Comparison of ENCODE assay signal across 9 cellular contexts in the genomic region with DNA sequence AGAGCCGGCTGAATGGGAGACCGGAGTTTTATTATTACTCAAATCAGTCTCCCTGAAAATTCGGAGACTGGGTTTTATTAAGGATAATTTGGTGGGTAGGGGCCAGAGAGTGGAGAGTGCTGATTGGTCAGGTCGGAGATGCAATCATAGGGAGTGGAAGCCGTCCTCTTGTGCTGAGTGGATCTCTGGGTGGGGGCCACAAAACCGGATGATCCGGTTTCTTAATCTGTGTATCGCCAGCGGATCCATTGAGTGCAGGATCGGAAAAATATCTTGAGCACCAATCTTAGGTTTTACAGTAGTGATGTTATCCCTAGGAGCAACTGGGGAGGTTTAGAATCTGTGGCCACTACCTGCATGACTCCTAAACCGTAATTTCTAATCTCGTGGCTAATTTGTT. TPM values are rescaled to one million over a fixed set of nuclear protein-coding genes. Genes with fewer than 3 reads are reported as not detected.
DNase-seq lines count a peak whose midpoint lies in the region; ATAC-seq, FAIRE-seq and TF ChIP-seq lines count a peak whose summit lies in the region.
"Had no signal": no experiment of that assay in that cellular context is flagged by ENCODE, and none has a peak within 500 bp of the region (broad histone marks: within the 10 kb centered on the region; RNA-seq: fewer than 3 reads in every experiment).

No MANE protein-coding gene starts in this region.

- no TSS peak for BruUV-seq in endothelial cell of umbilical vein (replicated peaks; lab: Mats Ljungman, UMichigan)

- H3K9ac ChIP-seq in OCI-LY1 (ENCODE audit: low read length) = no peak overlapping the region
- no peak overlapping the region for H3K9ac ChIP-seq in endothelial cell of umbilical vein (replicated peaks; ENCODE audit: extremely low read depth, insufficient read depth, low read length)

- no peaks in the 10 kb centered on the region for H3K9me2 ChIP-seq in OCI-LY1 (ENCODE audit: low read depth, low read length)

- no peaks in the 10 kb centered on the region for H3K27me3 ChIP-seq in OCI-LY1 (ENCODE audit: insufficient read depth, low read length)
- no peaks in the 10 kb centered on the region for H3K27me3 ChIP-seq in endothelial cell of umbilical vein (ENCODE audit: control insufficient read depth in 2 of 2, insufficient read depth in 2 of 2, low read length in 2 of 2)
- no peaks in the 10 kb centered on the region for H3K27me3 ChIP-seq in thoracic aorta (replicated peaks; ENCODE audit: insufficient read depth)

- no peak for FAIRE-seq in endothelial cell of umbilical vein (lab: Jason Lieb, UNC)
- FAIRE-seq in RCC 7860 (lab: Jason Lieb, UNC) = no peak

- DNase-seq in activated T-cell treated with anti-CD3 and anti-CD28 coated beads, Interleukin-2, amount 50 U/mL, for 24 hours = no peak
- DNase-seq in activated T-cell treated with anti-CD3 and anti-CD28 coated beads for 4 hours = no peak
- DNase-seq in endothelial cell of umbilical vein (ENCODE audit: low read depth, low spot score) = no peak
- no peak for DNase-seq in thoracic aorta (ENCODE audit: low spot score)
- DNase-seq in NCI-H187 (lab: John Stamatoyannopoulos, UW) = no peak
- no peak for DNase-seq in RCC 7860 (ENCODE audit: low spot score)
- no peak for DNase-seq in stimulated activated CD4-positive, alpha-beta T cell treated with anti-CD3 and anti-CD28 coated beads, Interleukin-12 subunit alpha, Interleukin-12 subunit beta, amount 100 ng/mL, for 4 hours
- DNase-seq: EL had no signal

- TF ChIP-seq CTCF in OCI-LY1 (IDR thresholded peaks at IDR 0.05; ENCODE audit: low read length) = no peak
- no peak for TF ChIP-seq CTCF in endothelial cell of umbilical vein (IDR thresholded peaks at IDR 0.05; ENCODE audit: extremely low read depth in 1 of 2, insufficient read depth in 1 of 2, low read depth in 1 of 2, low read length in 2 of 2)
- TF ChIP-seq CTCF in thoracic aorta (IDR thresholded peaks at IDR 0.05) = no peak

- H3K36me3 ChIP-seq in OCI-LY1 (ENCODE audit: insufficient read depth, low read length) (peaks cover 7% of the 10 kb centered on the region; the same call in 1 of the 2 replicates), endothelial cell of umbilical vein (ENCODE audit: control insufficient read depth in 2 of 2, extremely low read depth in 1 of 2, insufficient read depth in 2 of 2, low read length in 2 of 2) (no peaks in the 10 kb centered on the region), thoracic aorta (no peaks in the 10 kb centered on the region)

- POLR2A ChIA-PET in endothelial cell of umbilical vein (lab: Charles Lee) = no interaction called here

- H3K4me1 ChIP-seq in OCI-LY1 (ENCODE audit: insufficient read depth, low read length, severe bottlenecking) (peaks cover 16% of the 10 kb centered on the region), endothelial cell of umbilical vein (ENCODE audit: control insufficient read depth, extremely low read depth, insufficient read depth, low read length) (peaks cover 5% of the 10 kb centered on the region), thoracic aorta (ENCODE audit: control insufficient read depth in 1 of 2, low read depth in 2 of 2) (peaks cover 0 to 10% of the 10 kb centered on the region in 2 donors)

- H3K79me2 ChIP-seq in OCI-LY1 (ENCODE audit: insufficient read depth, low read length) (no peaks in the 10 kb centered on the region), endothelial cell of umbilical vein (ENCODE audit: control insufficient read depth, insufficient read depth, low read length) (no peaks in the 10 kb centered on the region)

- no peak for ATAC-seq in thoracic aorta (ENCODE audit: insufficient number of reproducible peaks, low FRiP score, low read depth)

- peaks cover 12% of the 10 kb centered on the region for H3K36me3 Mint-ChIP-seq in activated T-cell treated with anti-CD3 and anti-CD28 coated beads, Interleukin-2, amount 50 U/mL, for 24 hours (ENCODE audit: low read depth)

- H4K20me1 ChIP-seq in OCI-LY1 (ENCODE audit: insufficient read depth, low read length) (no peaks in the 10 kb centered on the region), endothelial cell of umbilical vein (replicated peaks; ENCODE audit: control insufficient read depth, extremely low read depth, insufficient read depth, low read length) (no peaks in the 10 kb centered on the region)

- peaks cover 14% of the 10 kb centered on the region for H3K4me1 Mint-ChIP-seq in activated T-cell treated with anti-CD3 and anti-CD28 coated beads, Interleukin-2, amount 50 U/mL, for 24 hours (ENCODE audit: low read depth)

- intact Hi-C loops in endothelial cell of umbilical vein (cut with micrococcal nuclease) = loop anchor here (2.0 kb wide), 1 partner anchor 29 kb away; a partner anchor contains a TSS

- peak overlapping the region; percentile 88 for H3K4me3 Mint-ChIP-seq in activated T-cell treated with anti-CD3 and anti-CD28 coated beads, Interleukin-2, amount 50 U/mL, for 24 hours

- peak overlapping the region; percentile 78 for H3K4me3 ChIP-seq in OCI-LY1 (ENCODE audit: low read depth, low read length, poor library complexity, severe bottlenecking)
- H3K4me3 ChIP-seq in endothelial cell of umbilical vein (replicated peaks in 1 of 3; ENCODE audit: insufficient read depth in 1 of 3, low read depth in 1 of 3, low read length in 3 of 3) = no peak overlapping the region
- H3K4me3 ChIP-seq in thoracic aorta = peak overlapping the region; percentile 90

- peak overlapping the region; percentile 95 for H3K27ac Mint-ChIP-seq in activated T-cell treated with anti-CD3 and anti-CD28 coated beads, Interleukin-2, amount 50 U/mL, for 24 hours

- CTCF ChIA-PET in endothelial cell of umbilical vein (lab: Charles Lee) = interaction anchor here (1.8 kb wide), 1 partner anchor 8 kb away, joined by 11 read pairs; no protein-coding TSS in a partner anchor

- H3K27ac ChIP-seq in OCI-LY1 (ENCODE audit: low read depth, low read length, poor library complexity, severe bottlenecking) (no peak overlapping the region), endothelial cell of umbilical vein (ENCODE audit: insufficient read depth, low read depth, low read length) (no peak overlapping the region), thoracic aorta (no peak overlapping the region)

- no peaks in the 10 kb centered on the region for H3K9me1 ChIP-seq in endothelial cell of umbilical vein (replicated peaks; ENCODE audit: control insufficient read depth, extremely low read depth, insufficient read depth, low read length)

- no peaks in the 10 kb centered on the region for H3K27me3 Mint-ChIP-seq in activated T-cell treated with anti-CD3 and anti-CD28 coated beads, Interleukin-2, amount 50 U/mL, for 24 hours

- dilution Hi-C loops in endothelial cell of umbilical vein (cut with MboI; ENCODE audit: extremely low pct_ligation_motif_present, low sequenced_read_pairs) = no loop called here

- H3K9me3 ChIP-seq in OCI-LY1 (ENCODE audit: low read length) (no peaks in the 10 kb centered on the region), endothelial cell of umbilical vein (replicated peaks; ENCODE audit: control insufficient read depth, insufficient read depth, low read length) (no peaks in the 10 kb centered on the region), thoracic aorta (no peaks in the 10 kb centered on the region)

- H3K9me3 Mint-ChIP-seq in activated T-cell treated with anti-CD3 and anti-CD28 coated beads, Interleukin-2, amount 50 U/mL, for 24 hours = no peaks in the 10 kb centered on the region

- TF ChIP-seq POLR2A in endothelial cell of umbilical vein (IDR thresholded peaks at IDR 0.05; ENCODE audit: low read depth, low read length) = no peak

- H3K4me2 ChIP-seq in OCI-LY1 (ENCODE audit: low read length) = peak overlapping the region; percentile 88
- H3K4me2 ChIP-seq in endothelial cell of umbilical vein (ENCODE audit: insufficient read depth, low read length) = no peak overlapping the region

- no peaks in the 10 kb centered on the region for H3F3A ChIP-seq in OCI-LY1 (ENCODE audit: insufficient read depth, low read length)

- no peak overlapping the region for H2AFZ ChIP-seq in OCI-LY1 (ENCODE audit: low read length)
- H2AFZ ChIP-seq in endothelial cell of umbilical vein (ENCODE audit: low read depth, low read length) = peak overlapping the region; percentile 55

TF ChIP-seq in endothelial cell of umbilical vein, 7 proteins besides CTCF, POLR2A, EP300 and RAD21 (continues in another document):
- TF ChIP-seq FOS (IDR thresholded peaks at IDR 0.05; ENCODE audit: borderline replicate concordance, insufficient read depth, low read length) = no peak
- TF ChIP-seq EZH2 (IDR thresholded peaks at IDR 0.05; ENCODE audit: borderline replicate concordance, low read depth, low read length, severe bottlenecking) = no peak

RNA-seq across cellular contexts. Expression of a gene that starts 0.9 kb away (rescaled TPM):
- total RNA-seq in endothelial cell of umbilical vein (51.2 and 51.3 TPM in 2 replicates), thoracic aorta (1 to 10 TPM; 4.3 to 6.5 TPM)
- 36.6 and 40.0 TPM in 2 replicates for polyA plus RNA-seq in endothelial cell of umbilical vein
- polyA plus RNA-seq in endothelial cell of umbilical vein (2011; cell fraction: cytosol; rRNA removed) = 53.2 and 53.9 TPM in 2 replicates
- 36.6 and 42.5 TPM in 2 replicates for polyA plus RNA-seq in endothelial cell of umbilical vein (2011; cell fraction: nucleus; rRNA removed)
- polyA plus RNA-seq in endothelial cell of umbilical vein (2012) = 43.8 and 46.6 TPM in 2 replicates
- 35.5 and 38.3 TPM in 2 replicates for polyA minus RNA-seq in endothelial cell of umbilical vein
- 10.8 TPM for polyA minus RNA-seq in endothelial cell of umbilical vein (2011; cell fraction: cytosol; rRNA and poly(A)+ RNA removed)
- polyA minus RNA-seq in endothelial cell of umbilical vein (2011; cell fraction: nucleus; rRNA and poly(A)+ RNA removed) = 9.3 and 12.0 TPM in 2 replicates

RNA-seq across cellular contexts. Expression of a gene that starts 21.6 kb away (rescaled TPM):
- total RNA-seq in endothelial cell of umbilical vein = 114 and 115 TPM in 2 replicates
- polyA plus RNA-seq in endothelial cell of umbilical vein = 27.8 and 33.8 TPM in 2 replicates
- 34.5 and 37.1 TPM in 2 replicates for polyA plus RNA-seq in endothelial cell of umbilical vein (2011; cell fraction: cytosol; rRNA removed)
- 30.8 and 43.2 TPM in 2 replicates for polyA plus RNA-seq in endothelial cell of umbilical vein (2011; cell fraction: nucleus; rRNA removed)
- 30.4 and 40.0 TPM in 2 replicates for polyA plus RNA-seq in endothelial cell of umbilical vein (2012)
- 64.5 and 65.3 TPM in 2 replicates for polyA minus RNA-seq in endothelial cell of umbilical vein
- 18.5 TPM for polyA minus RNA-seq in endothelial cell of umbilical vein (2011; cell fraction: cytosol; rRNA and poly(A)+ RNA removed)
- polyA minus RNA-seq in endothelial cell of umbilical vein (2011; cell fraction: nucleus; rRNA and poly(A)+ RNA removed) = 31.3 and 39.8 TPM in 2 replicates
- 10 to 100 TPM; 37.1 to 41.2 TPM for total RNA-seq in thoracic aorta

RNA-seq across cellular contexts. Expression of a gene that starts 28.2 kb away (rescaled TPM):
- 73.8 and 82.9 TPM in 2 replicates for total RNA-seq in endothelial cell of umbilical vein
- 35.0 and 37.8 TPM in 2 replicates for polyA plus RNA-seq in endothelial cell of umbilical vein
- polyA plus RNA-seq in endothelial cell of umbilical vein (2011; cell fraction: cytosol; rRNA removed) = 45.1 and 48.8 TPM in 2 replicates
- polyA plus RNA-seq in endothelial cell of umbilical vein (2011; cell fraction: nucleus; rRNA removed) = 133 and 150 TPM in 2 replicates
- 48.2 and 56.8 TPM in 2 replicates for polyA plus RNA-seq in endothelial cell of umbilical vein (2012)
- polyA minus RNA-seq in endothelial cell of umbilical vein = 63.6 and 64.5 TPM in 2 replicates
- polyA minus RNA-seq in endothelial cell of umbilical vein (2011; cell fraction: cytosol; rRNA and poly(A)+ RNA removed) = 33.2 TPM
- 33.6 and 44.1 TPM in 2 replicates for polyA minus RNA-seq in endothelial cell of umbilical vein (2011; cell fraction: nucleus; rRNA and poly(A)+ RNA removed)
- total RNA-seq in thoracic aorta = 100 to 1,000 TPM in 1 of 2 donors, 10 to 100 TPM in 1; 39.8 to 104 TPM

Comparison
In these comparisons a context has a peak if more than half of its experiments do, and no peak if none do; other contexts are left out.
1. H3K4me3 ChIP-seq: peak in OCI-LY1 (single experiment) and thoracic aorta (single experiment); none in endothelial cell of umbilical vein (0 of 3).